Comparison of ENCODE assay signal across 28 cellular contexts in genomic region chr16:13684819-13685218, GRCh38.
"Had no signal": no experiment of that assay in that cellular context is flagged by ENCODE, and none has a peak within 500 bp of the region (broad histone marks: within the 10 kb centered on the region; RNA-seq: fewer than 3 reads in every experiment).

No MANE protein-coding gene starts in this region.

- DNase-seq: colonic mucosa; cortex of kidney; dermis blood vessel endothelial cell; dorsolateral prefrontal cortex; effector CD4-positive, alpha-beta T cell; effector CD8-positive, alpha-beta T cell; effector memory CD4-positive, alpha-beta T cell; effector memory CD8-positive, alpha-beta T cell; endodermal cell; erythroblast; esophagus squamous epithelium; foreskin fibroblast; foreskin keratinocyte; foreskin melanocyte; gastrocnemius medialis; glutamatergic neuron; head of caudate nucleus; heart left ventricle; heart right ventricle had no signal

- H3K27me3 ChIP-seq: colonic mucosa, esophagus squamous epithelium, foreskin keratinocyte, gastrocnemius medialis had no signal

- H3K9me3 ChIP-seq: colonic mucosa, esophagus muscularis mucosa, esophagus squamous epithelium, gastrocnemius medialis, gastroesophageal sphincter, heart left ventricle, heart right ventricle had no signal

- H3K4me1 ChIP-seq: colonic mucosa, esophagus muscularis mucosa, esophagus squamous epithelium, foreskin keratinocyte, gastrocnemius medialis, gastroesophageal sphincter, heart left ventricle, heart right ventricle had no signal

- H3K27ac ChIP-seq: colonic mucosa, coronary artery, dorsolateral prefrontal cortex, epithelial cell of prostate, esophagus muscularis mucosa, esophagus squamous epithelium, foreskin keratinocyte, gastrocnemius medialis, gastroesophageal sphincter, heart left ventricle, heart right ventricle had no signal

- FAIRE-seq: colon, endometrium, endothelial cell of umbilical vein, frontal cortex had no signal

- H3K36me3 ChIP-seq: colonic mucosa, esophagus muscularis mucosa, esophagus squamous epithelium, gastrocnemius medialis, gastroesophageal sphincter, heart left ventricle, heart right ventricle had no signal

- H3K4me3 ChIP-seq: colonic mucosa, coronary artery, dorsolateral prefrontal cortex, esophagus muscularis mucosa, esophagus squamous epithelium, gastrocnemius medialis, gastroesophageal sphincter, heart left ventricle, heart right ventricle had no signal

- ATAC-seq: effector memory CD8-positive, alpha-beta T cell; esophagus mucosa; foreskin keratinocyte; gastrocnemius medialis; gastroesophageal sphincter; heart left ventricle; heart right ventricle had no signal
